ENCODE assay signal across 9 cellular contexts in genomic region chr3:111610189-111610588, GRCh38. TPM values are rescaled to one million over a fixed set of nuclear protein-coding genes. Genes with fewer than 3 reads are reported as not detected.
A peak's percentile ranks its signal among the peaks of the same experiment; 100 is the strongest.
DNase-seq lines count a peak whose midpoint lies in the region; ATAC-seq, FAIRE-seq and TF ChIP-seq lines count a peak whose summit lies in the region.
"Had no signal": no experiment of that assay in that cellular context is flagged by ENCODE, and none has a peak within 500 bp of the region (broad histone marks: within the 10 kb centered on the region; RNA-seq: fewer than 3 reads in every experiment).

No MANE protein-coding gene starts in this region.

- H3K4me3 Mint-ChIP-seq in activated naive CD4-positive, alpha-beta T cell treated with anti-CD3 and anti-CD28 coated beads for 36 hours = peak overlapping the region; percentile 56
- H3K4me3 Mint-ChIP-seq in activated B cell treated with CpG ODN at 0.5 μM for 24 hours = peak overlapping the region; percentile 58
- no peak overlapping the region for H3K4me3 Mint-ChIP-seq in CD14-positive monocyte

- H3K36me3 ChIP-seq in kidney (ENCODE audit: control insufficient read depth in 1 of 2, insufficient read depth in 2 of 2, low read length in 2 of 2) = no peaks in the 10 kb centered on the region

- FAIRE-seq in kidney (lab: Jason Lieb, UNC) = no peak

- in situ Hi-C loops in GM13977 (cut with MboI; ENCODE audit: low pct_unique_long_range_greater_than_20kb, low sequenced_read_pairs, unreplicated experiment) = no loop called here

- no peak overlapping the region for H3K27ac ChIP-seq in kidney (ENCODE audit: low read depth in 2 of 2, low read length in 2 of 2)

- no peaks in the 10 kb centered on the region for H3K4me1 ChIP-seq in kidney (ENCODE audit: control insufficient read depth in 1 of 2, insufficient read depth in 1 of 2, low read depth in 1 of 2, low read length in 2 of 2)

- H3K9me3 ChIP-seq in kidney (ENCODE audit: control insufficient read depth in 1 of 2, low read length in 2 of 2) = no peaks in the 10 kb centered on the region

- no peaks in the 10 kb centered on the region for H3K9me3 Mint-ChIP-seq in activated naive CD4-positive, alpha-beta T cell treated with anti-CD3 and anti-CD28 coated beads for 36 hours
- no peaks in the 10 kb centered on the region for H3K9me3 Mint-ChIP-seq in activated B cell treated with CpG ODN at 0.5 μM for 24 hours
- H3K9me3 Mint-ChIP-seq in CD14-positive monocyte = peaks cover 0 to 1% (median 0%) of the 10 kb centered on the region in 7 donors

- peak; percentile 77 for ATAC-seq in HG03039 (IDR thresholded peaks at IDR 0.05; ENCODE audit: unreplicated experiment)
- ATAC-seq in activated B cell treated with CpG ODN at 0.5 μM for 24 hours (ENCODE audit: low read depth) = peak; percentile 80
- peak; percentile 45 for ATAC-seq in stimulated activated naive CD8-positive, alpha-beta T cell treated with anti-CD3 and anti-CD28 coated beads, Interleukin-15, Interleukin-2, amounts not matched to agents 100 U/mL and 50 U/mL, for 24 hours

- intact Hi-C loops in activated naive CD4-positive, alpha-beta T cell treated with anti-CD3 and anti-CD28 coated beads for 36 hours (cut with micrococcal nuclease) = loop anchor here (1.0 to 10.0 kb wide), 8 partner anchors 15 to 1805 kb away; partner anchors contain the start of genes CD96 and ZBED2
- intact Hi-C loops in activated B cell treated with CpG ODN at 0.5 μM for 24 hours (cut with micrococcal nuclease) = loop anchor here (1.0 to 10.0 kb wide), 3 partner anchors 15 to 535 kb away; partner anchors contain the start of genes NECTIN3 and ZBED2
- intact Hi-C loops in kidney (cut with DNase I) = no loop called here
- intact Hi-C loops in CD14-positive monocyte (cut with micrococcal nuclease) = no loop called here

- TF ChIP-seq CTCF in activated B cell treated with CpG ODN at 0.5 μM for 24 hours (IDR thresholded peaks at IDR 0.05) (no peak), kidney (IDR thresholded peaks at IDR 0.05; ENCODE audit: borderline replicate concordance, extremely low read depth, insufficient read depth) (no peak), GM13977 (IDR thresholded peaks at IDR 0.05; ENCODE audit: extremely low read depth, insufficient read depth, missing control alignments) (no peak), CD14-positive monocyte (IDR thresholded peaks at IDR 0.05) (no peak)

- H3K4me1 Mint-ChIP-seq in activated naive CD4-positive, alpha-beta T cell treated with anti-CD3 and anti-CD28 coated beads for 36 hours (ENCODE audit: low read depth) = peaks cover 94% of the 10 kb centered on the region
- peaks cover 43% of the 10 kb centered on the region for H3K4me1 Mint-ChIP-seq in activated B cell treated with CpG ODN at 0.5 μM for 24 hours
- no peaks in the 10 kb centered on the region for H3K4me1 Mint-ChIP-seq in CD14-positive monocyte

- POLR2A ChIA-PET in activated B cell treated with CpG ODN at 0.5 μM for 24 hours (lab: Charles Lee) = interaction anchor here (0.7 to 1.8 kb wide), 6 partner anchors 10 to 369 kb away, joined by 3 to 18 read pairs (median 4); partner anchors contain the start of genes ABHD10 and ZBED2

- peak overlapping the region; percentile 97 for H3K27ac Mint-ChIP-seq in activated naive CD4-positive, alpha-beta T cell treated with anti-CD3 and anti-CD28 coated beads for 36 hours
- H3K27ac Mint-ChIP-seq in activated B cell treated with CpG ODN at 0.5 μM for 24 hours (peak overlapping the region; percentile 83), CD14-positive monocyte (no peak overlapping the region)

- H3K36me3 Mint-ChIP-seq in activated naive CD4-positive, alpha-beta T cell treated with anti-CD3 and anti-CD28 coated beads for 36 hours (ENCODE audit: low read depth) = peaks cover 37% of the 10 kb centered on the region
- H3K36me3 Mint-ChIP-seq in activated B cell treated with CpG ODN at 0.5 μM for 24 hours (ENCODE audit: low read depth) = peaks cover 20% of the 10 kb centered on the region
- no peaks in the 10 kb centered on the region for H3K36me3 Mint-ChIP-seq in CD14-positive monocyte

- no peaks in the 10 kb centered on the region for H3K27me3 Mint-ChIP-seq in activated naive CD4-positive, alpha-beta T cell treated with anti-CD3 and anti-CD28 coated beads for 36 hours (ENCODE audit: low read depth)
- no peaks in the 10 kb centered on the region for H3K27me3 Mint-ChIP-seq in activated B cell treated with CpG ODN at 0.5 μM for 24 hours
- H3K27me3 Mint-ChIP-seq in CD14-positive monocyte (ENCODE audit: low read depth in 3 of 3) = peaks cover 0 to 2% (median 1%) of the 10 kb centered on the region in 3 donors

- CTCF ChIA-PET in activated naive CD4-positive, alpha-beta T cell treated with anti-CD3 and anti-CD28 coated beads for 36 hours (lab: Charles Lee) = interaction anchor here (0.7 to 2.1 kb wide), 7 partner anchors 8 to 59 kb away, joined by 3 to 8 read pairs (median 5); partner anchors contain the start of gene ZBED2
- CTCF ChIA-PET in activated B cell treated with CpG ODN at 0.5 μM for 24 hours (lab: Charles Lee) = interaction anchor here (0.9 to 1.4 kb wide), 5 partner anchors 9 to 57 kb away, joined by 3 to 7 read pairs (median 3); partner anchors contain the start of gene ZBED2

- peak; percentile 71 for DNase-seq in activated naive CD4-positive, alpha-beta T cell treated with anti-CD3 and anti-CD28 coated beads for 36 hours
- no peak for DNase-seq in activated naive CD4-positive, alpha-beta T cell treated with anti-CD3 and anti-CD28 coated beads, Interleukin-2, amount 50 U/mL, for 16 hours
- DNase-seq in activated B cell treated with CpG ODN at 0.5 μM for 24 hours (no peak), kidney (no peak), GM13977 (ENCODE audit: low spot score) (no peak), CD14-positive monocyte (ENCODE audit: low spot score) (no peak)
- no peak for DNase-seq in stimulated activated naive CD8-positive, alpha-beta T cell treated with anti-CD3 and anti-CD28 coated beads, Interleukin-15, Interleukin-2, amounts not matched to agents 100 U/mL and 50 U/mL, for 24 hours
- DNase-seq: NCI-H2029 had no signal

- no peak overlapping the region for H3K9ac ChIP-seq in kidney (ENCODE audit: low read length in 2 of 2)

- H3K4me3 ChIP-seq in kidney (ENCODE audit: low read length in 2 of 2) = no peak overlapping the region

RNA-seq across cellular contexts. Expression of gene ZBED2, which starts 15.0 kb away (rescaled TPM):
- 100 to 1,000 TPM; 394 to 397 TPM for total RNA-seq in activated naive CD4-positive, alpha-beta T cell treated with anti-CD3 and anti-CD28 coated beads for 36 hours
- 4.6 and 5.3 TPM in 2 replicates for total RNA-seq in activated B cell treated with CpG ODN at 0.5 μM for 24 hours
- 0.66 TPM for total RNA-seq in kidney
- 0.54 TPM for polyA plus RNA-seq in kidney (ENCODE audit: insufficient read depth, low read depth, low replicate concordance)
- not detected for polyA plus RNA-seq in CD14-positive monocyte

Comparison
In these comparisons a context has a peak if more than half of its experiments do, and no peak if none do; other contexts are left out.
1. H3K27ac Mint-ChIP-seq: peak in activated naive CD4-positive, alpha-beta T cell treated with anti-CD3 and anti-CD28 coated beads for 36 hours (single experiment) and activated B cell treated with CpG ODN at 0.5 μM for 24 hours (single experiment); none in CD14-positive monocyte (0 of 7).
2. H3K4me3 Mint-ChIP-seq: peak in activated naive CD4-positive, alpha-beta T cell treated with anti-CD3 and anti-CD28 coated beads for 36 hours (single experiment) and activated B cell treated with CpG ODN at 0.5 μM for 24 hours (single experiment); none in CD14-positive monocyte (0 of 2).
3. RNA of gene ZBED2, which starts 15.0 kb away (total RNA-seq): 394 to 397 TPM in activated naive CD4-positive, alpha-beta T cell treated with anti-CD3 and anti-CD28 coated beads for 36 hours; 4.6 to 5.3 TPM in activated B cell treated with CpG ODN at 0.5 μM for 24 hours and 0.66 TPM in kidney (single experiment); every median in the first group is over 10 times any median in the second.
4. intact Hi-C loops: an anchor here in activated naive CD4-positive, alpha-beta T cell treated with anti-CD3 and anti-CD28 coated beads for 36 hours (1.0 to 10.0 kb wide) and activated B cell treated with CpG ODN at 0.5 μM for 24 hours (1.0 to 10.0 kb wide); none called in kidney and CD14-positive monocyte.
5. Peak in every context shown above with its lines, with median percentiles within 50 percentile points of each other: ATAC-seq.